In the genomic region with DNA sequence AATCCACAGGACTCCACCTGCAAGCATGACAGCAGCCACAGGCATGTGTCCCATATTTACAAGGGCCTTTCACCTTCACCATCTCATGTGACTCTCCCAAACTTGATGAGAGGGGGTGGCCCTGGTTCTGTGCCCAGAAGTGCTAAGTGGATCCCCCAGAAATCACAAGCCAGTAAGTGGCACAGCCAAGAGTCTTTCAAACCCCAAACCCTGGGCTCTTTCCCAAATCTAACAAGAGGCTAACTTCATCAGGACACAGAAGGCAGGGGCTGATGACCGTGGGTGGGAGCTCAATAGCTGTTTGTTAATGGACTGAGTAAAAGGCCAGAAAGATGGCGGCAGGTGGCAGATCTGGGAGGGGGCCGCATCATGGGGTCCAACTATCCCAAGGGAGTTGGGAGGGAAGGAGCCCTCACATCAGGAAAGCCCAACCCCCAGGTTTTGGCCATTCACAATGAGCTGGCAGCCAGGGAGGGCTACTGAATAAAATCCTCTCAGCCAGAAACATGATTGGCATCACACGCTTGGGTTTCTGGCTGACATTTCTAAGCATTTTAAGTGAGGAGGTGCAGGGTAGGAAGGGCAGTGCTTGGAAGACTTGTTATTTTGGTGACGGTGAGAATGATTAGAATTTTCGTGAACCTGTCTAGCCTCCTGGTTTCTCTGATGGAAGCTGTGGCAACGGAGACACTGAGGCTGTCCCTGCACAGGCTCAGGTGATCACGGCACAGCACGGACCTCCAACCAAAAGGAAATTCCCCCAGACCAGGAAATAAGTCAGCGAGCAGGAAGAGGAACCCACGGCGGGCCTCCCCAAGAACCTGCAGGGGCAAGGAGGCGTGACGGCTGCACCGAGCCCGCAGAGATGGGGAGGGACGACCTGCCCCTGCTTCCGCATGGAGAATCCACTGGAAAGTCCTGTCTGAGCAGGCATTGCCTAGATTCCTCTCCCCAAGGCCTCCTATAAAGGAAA, we compare ENCODE assay signal across 8 cellular contexts.
DNase-seq lines count a peak whose midpoint lies in the region; ATAC-seq lines count a peak whose summit lies in the region.

No MANE protein-coding gene starts in this region.

- H3K4me3 ChIP-seq in CD8-positive, alpha-beta memory T cell (ENCODE audit: low read length) = no peak overlapping the region

- DNase-seq in CD8-positive, alpha-beta memory T cell = peak in 3 of 5 donors; percentile 23 to 54 (median 46)
- DNase-seq in activated CD4-positive, alpha-beta memory T cell treated with anti-CD3 and anti-CD28 coated beads for 36 hours = peak; percentile 28
- peak; percentile 83 for DNase-seq in kidney tubule cell (ENCODE audit: low spot score)
- DNase-seq in DMS 273 (lab: John Stamatoyannopoulos, UW; ENCODE audit: unreplicated experiment) = no peak
- DNase-seq in GOT3 (lab: John Stamatoyannopoulos, UW) = no peak

- H3K4me3 Mint-ChIP-seq in CD8-positive, alpha-beta memory T cell = peak overlapping the region in 6 of 7 donors; percentile 12 to 67 (median 52)
- H3K4me3 Mint-ChIP-seq in activated CD4-positive, alpha-beta memory T cell treated with anti-CD3 and anti-CD28 coated beads for 36 hours = no peak overlapping the region

- peaks cover 66% of the 10 kb centered on the region for H3K4me1 ChIP-seq in CD8-positive, alpha-beta memory T cell (ENCODE audit: insufficient read depth, low read length)

- intact Hi-C loops in activated CD4-positive, alpha-beta memory T cell treated with anti-CD3 and anti-CD28 coated beads for 36 hours (cut with micrococcal nuclease) = loop anchor here (5.0 kb wide), 1 partner anchor 37 kb away; no protein-coding TSS in a partner anchor

- H3K36me3 ChIP-seq in CD8-positive, alpha-beta memory T cell (ENCODE audit: insufficient read depth, low read length) = peaks cover 10% of the 10 kb centered on the region

- H3K9me3 ChIP-seq in CD8-positive, alpha-beta memory T cell (ENCODE audit: low read length) = no peaks in the 10 kb centered on the region

- peaks cover 71 to 95% (median 93%) of the 10 kb centered on the region in 3 donors for H3K4me1 Mint-ChIP-seq in CD8-positive, alpha-beta memory T cell
- peaks cover 89% of the 10 kb centered on the region for H3K4me1 Mint-ChIP-seq in activated CD4-positive, alpha-beta memory T cell treated with anti-CD3 and anti-CD28 coated beads for 36 hours (ENCODE audit: low read depth)

- H3K36me3 Mint-ChIP-seq in CD8-positive, alpha-beta memory T cell = peaks cover 0 to 84% (median 11%) of the 10 kb centered on the region in 3 donors
- peaks cover 59% of the 10 kb centered on the region for H3K36me3 Mint-ChIP-seq in activated CD4-positive, alpha-beta memory T cell treated with anti-CD3 and anti-CD28 coated beads for 36 hours

- POLR2A ChIA-PET in CD8-positive, alpha-beta memory T cell (lab: Charles Lee) = no interaction called here
- POLR2A ChIA-PET in activated CD4-positive, alpha-beta memory T cell treated with anti-CD3 and anti-CD28 coated beads for 36 hours (lab: Charles Lee) = no interaction called here

- no peaks in the 10 kb centered on the region for H3K27me3 ChIP-seq in CD8-positive, alpha-beta memory T cell (ENCODE audit: insufficient read depth, low read length, poor library complexity, severe bottlenecking)

- CTCF ChIA-PET in CD8-positive, alpha-beta memory T cell (lab: Charles Lee) = no interaction called here
- CTCF ChIA-PET in activated CD4-positive, alpha-beta memory T cell treated with anti-CD3 and anti-CD28 coated beads for 36 hours (lab: Charles Lee) = no interaction called here

- peak overlapping the region in 7 of 8 donors; percentile 68 to 98 (median 76) for H3K27ac Mint-ChIP-seq in CD8-positive, alpha-beta memory T cell
- H3K27ac Mint-ChIP-seq in activated CD4-positive, alpha-beta memory T cell treated with anti-CD3 and anti-CD28 coated beads for 36 hours = peak overlapping the region; percentile 21

- ATAC-seq in GM21515 (IDR thresholded peaks at IDR 0.05; ENCODE audit: unreplicated experiment) = peak; percentile 32
- ATAC-seq in GM18858 (IDR thresholded peaks at IDR 0.05; ENCODE audit: unreplicated experiment) = no peak
- no peak for ATAC-seq in HG02981 (IDR thresholded peaks at IDR 0.05; ENCODE audit: unreplicated experiment)

- no peak overlapping the region for H3K27ac ChIP-seq in CD8-positive, alpha-beta memory T cell (ENCODE audit: low read depth, low read length)

- no peaks in the 10 kb centered on the region for H3K9me3 Mint-ChIP-seq in CD8-positive, alpha-beta memory T cell
- H3K9me3 Mint-ChIP-seq in activated CD4-positive, alpha-beta memory T cell treated with anti-CD3 and anti-CD28 coated beads for 36 hours = peaks cover 14% of the 10 kb centered on the region

- no peaks in the 10 kb centered on the region for H3K27me3 Mint-ChIP-seq in CD8-positive, alpha-beta memory T cell
- no peaks in the 10 kb centered on the region for H3K27me3 Mint-ChIP-seq in activated CD4-positive, alpha-beta memory T cell treated with anti-CD3 and anti-CD28 coated beads for 36 hours

Comparison
In these comparisons a context has a peak if more than half of its experiments do, and no peak if none do; other contexts are left out.
1. DNase-seq: peak in CD8-positive, alpha-beta memory T cell (3 of 5), activated CD4-positive, alpha-beta memory T cell treated with anti-CD3 and anti-CD28 coated beads for 36 hours (single experiment) and kidney tubule cell (single experiment); none in DMS 273 (single experiment) and GOT3 (single experiment).